ENCODE assay signal across 8 cellular contexts in the genomic region with DNA sequence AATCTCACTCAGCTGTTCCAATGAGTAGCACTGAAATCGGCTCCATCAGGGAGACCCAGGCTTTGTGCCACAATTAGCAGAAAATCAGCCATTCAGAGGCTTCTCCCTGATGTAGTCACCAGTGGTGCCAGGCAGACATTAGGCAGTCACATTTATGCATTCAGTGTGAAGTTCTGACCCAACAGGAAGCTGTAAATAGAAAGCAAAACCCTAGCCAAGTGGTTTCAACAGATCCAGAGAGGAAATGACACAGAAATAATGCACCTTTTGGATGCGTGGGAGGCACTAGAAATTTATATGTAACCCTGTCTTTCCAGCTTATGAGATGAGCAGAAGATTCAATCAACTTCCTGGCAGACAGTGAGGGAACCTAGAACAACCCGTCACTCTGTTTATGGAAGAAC.
DNase-seq lines count a peak whose midpoint lies in the region; ATAC-seq, FAIRE-seq and TF ChIP-seq lines count a peak whose summit lies in the region.

No MANE protein-coding gene starts in this region.

- H3K79me1 ChIP-seq in IMR-90 (ENCODE audit: low read depth in 1 of 2, low read length in 2 of 2) = peaks cover 0 to 4% of the 10 kb centered on the region in 2 experiments; a peak in 2 of 4 replicates

- peak overlapping the region; percentile 70; the same call in 1 of the 2 replicates for H4K5ac ChIP-seq in IMR-90 (ENCODE audit: low read depth, low read length)

- H3K4me2 ChIP-seq in IMR-90 (ENCODE audit: low read depth, low read length) = peak overlapping the region; percentile 41; the same call in 1 of the 2 replicates
- peak overlapping the region; percentile 5 for H3K4me2 ChIP-seq in endothelial cell of umbilical vein (ENCODE audit: insufficient read depth, low read length)

- H2AFZ ChIP-seq in IMR-90 (replicated peaks; ENCODE audit: low read length, poor library complexity) (peak overlapping the region; percentile 39), endothelial cell of umbilical vein (ENCODE audit: low read depth, low read length) (peak overlapping the region; percentile 72)

- H3K4ac ChIP-seq in IMR-90 (ENCODE audit: low read depth, low read length) = peak overlapping the region; percentile 64

- TF ChIP-seq CTCF in IMR-90 (conservative IDR thresholded peaks at IDR 0.05; ENCODE audit: low read depth, low read length) (no peak), endothelial cell of umbilical vein (IDR thresholded peaks at IDR 0.05; ENCODE audit: extremely low read depth in 1 of 2, insufficient read depth in 1 of 2, low read depth in 1 of 2, low read length in 2 of 2) (no peak)

- H3K36me3 Mint-ChIP-seq in activated naive CD8-positive, alpha-beta T cell treated with anti-CD3 and anti-CD28 coated beads, Interleukin-2, amount 50 U/mL, for 24 hours (ENCODE audit: low read depth) = no peaks in the 10 kb centered on the region

- H4K20me1 ChIP-seq in IMR-90 (ENCODE audit: insufficient read depth, low read length) = no peaks in the 10 kb centered on the region
- H4K20me1 ChIP-seq in endothelial cell of umbilical vein (replicated peaks; ENCODE audit: control insufficient read depth, extremely low read depth, insufficient read depth, low read length) = no peaks in the 10 kb centered on the region

- dilution Hi-C loops in IMR-90 (cut with HindIII; ENCODE audit: low sequenced_read_pairs, unreplicated experiment) = no loop called here
- dilution Hi-C loops in endothelial cell of umbilical vein (cut with MboI; ENCODE audit: extremely low pct_ligation_motif_present, low sequenced_read_pairs) = no loop called here

- H3K27me3 ChIP-seq in IMR-90 (ENCODE audit: control insufficient read depth, insufficient read depth, low read length) (no peaks in the 10 kb centered on the region), endothelial cell of umbilical vein (ENCODE audit: control insufficient read depth in 2 of 2, insufficient read depth in 2 of 2, low read length in 2 of 2) (no peaks in the 10 kb centered on the region)

- no peaks in the 10 kb centered on the region for H3K27me3 Mint-ChIP-seq in activated naive CD8-positive, alpha-beta T cell treated with anti-CD3 and anti-CD28 coated beads, Interleukin-2, amount 50 U/mL, for 24 hours

- peak overlapping the region; percentile 31; the same call in 1 of the 2 replicates for H3K18ac ChIP-seq in IMR-90 (ENCODE audit: low read depth, low read length)

- WGBS in IMR-90 (ENCODE audit: extremely low coverage in 2 of 2, insufficient read length in 1 of 2), 2 experiments = 14% methylated on average over 1 of the region's 3 CpGs; no CpG with 5 or more reads in 1 of the 2 experiments

- H3K4me3 ChIP-seq in IMR-90 (ENCODE audit: insufficient read depth, low read depth, low read length) (no peak overlapping the region), endothelial cell of umbilical vein (replicated peaks in 1 of 3; ENCODE audit: insufficient read depth in 1 of 3, low read depth in 1 of 3, low read length in 3 of 3) (no peak overlapping the region)

- intact Hi-C loops in IMR-90 (cut with micrococcal nuclease) (no loop called here), endothelial cell of umbilical vein (cut with micrococcal nuclease) (no loop called here), posterior vena cava (cut with DNase I) (loop anchor here in 1 of 2 donors (5.0 to 10.0 kb wide), 2 partner anchors 181 to 279 kb away; no protein-coding TSS in a partner anchor)

- H3K14ac ChIP-seq in IMR-90 (replicated peaks; ENCODE audit: low read depth, low read length) = peak overlapping the region; percentile 13; the same call in 1 of the 2 replicates

- DNase-seq in AG20443 (ENCODE audit: low spot score) = peak; percentile 42
- peak; percentile 64 for DNase-seq in IMR-90
- peak; percentile 25 for DNase-seq in endothelial cell of umbilical vein (ENCODE audit: low read depth, low spot score)
- peak; percentile 48 for DNase-seq in renal cortical epithelial cell (ENCODE audit: low read depth)
- no peak for DNase-seq in activated naive CD8-positive, alpha-beta T cell treated with anti-CD3 and anti-CD28 coated beads, Interleukin-2, amount 50 U/mL, for 24 hours
- no peak for DNase-seq in posterior vena cava (ENCODE audit: low spot score)

- no peak overlapping the region for H3K9ac ChIP-seq in IMR-90 (ENCODE audit: low read depth, low read length)
- no peak overlapping the region for H3K9ac ChIP-seq in endothelial cell of umbilical vein (replicated peaks; ENCODE audit: extremely low read depth, insufficient read depth, low read length)

- H2BK15ac ChIP-seq in IMR-90 (ENCODE audit: low read depth, low read length) = no peak overlapping the region; the same call in 2 of the 3 replicates

- no peak overlapping the region for H3K4me3 Mint-ChIP-seq in activated naive CD8-positive, alpha-beta T cell treated with anti-CD3 and anti-CD28 coated beads, Interleukin-2, amount 50 U/mL, for 24 hours

- peak overlapping the region; percentile 15 for H2BK5ac ChIP-seq in IMR-90 (ENCODE audit: low read depth, low read length, poor library complexity, severe bottlenecking)

- peak; percentile 31 for FAIRE-seq in endothelial cell of umbilical vein (lab: Jason Lieb, UNC)

- in situ Hi-C loops in IMR-90 (cut with MboI; ENCODE audit: low sequenced_read_pairs) = no loop called here

- no peak overlapping the region; the same call in 1 of the 2 replicates for H3K23ac ChIP-seq in IMR-90 (ENCODE audit: low read depth, low read length)

- peak overlapping the region; percentile 70 for H2BK120ac ChIP-seq in IMR-90 (ENCODE audit: low read depth, low read length)

- no peak for TF ChIP-seq POLR2A in IMR-90 (IDR thresholded peaks at IDR 0.05; ENCODE audit: low read depth, low read length)
- TF ChIP-seq POLR2A in endothelial cell of umbilical vein (IDR thresholded peaks at IDR 0.05; ENCODE audit: low read depth, low read length) = no peak

- H4K91ac ChIP-seq in IMR-90 (ENCODE audit: insufficient read depth, low read depth, low read length) = no peak overlapping the region

- BruUV-seq in IMR-90 (replicated peaks; lab: Mats Ljungman, UMichigan) (no TSS peak), endothelial cell of umbilical vein (replicated peaks; lab: Mats Ljungman, UMichigan) (no TSS peak)

- ATAC-seq in GM19397 (IDR thresholded peaks at IDR 0.05; ENCODE audit: unreplicated experiment) (peak; percentile 67), IMR-90 (ENCODE audit: low read depth) (peak; percentile 44)
- ATAC-seq in activated naive CD8-positive, alpha-beta T cell treated with anti-CD3 and anti-CD28 coated beads, Interleukin-2, amount 50 U/mL, for 24 hours = no peak
- no peak for ATAC-seq in activated CD4-positive, CD25-positive, alpha-beta regulatory T cell treated with anti-CD3 and anti-CD28 coated beads, Interleukin-2, amount 50 U/mL, for 24 hours

- H2AK5ac ChIP-seq in IMR-90 (ENCODE audit: low read depth, low read length) = 0 out of 2 replicates have a peak overlapping the region, but pooled peaks have one; percentile 36

- H3K36me3 ChIP-seq in IMR-90 (ENCODE audit: control insufficient read depth, insufficient read depth, low read length) = peaks cover 4% of the 10 kb centered on the region; the same call in 1 of the 2 replicates
- no peaks in the 10 kb centered on the region for H3K36me3 ChIP-seq in endothelial cell of umbilical vein (ENCODE audit: control insufficient read depth in 2 of 2, extremely low read depth in 1 of 2, insufficient read depth in 2 of 2, low read length in 2 of 2)

- H3K4me1 ChIP-seq in IMR-90 (ENCODE audit: control insufficient read depth, insufficient read depth, low read length) (peaks cover 6% of the 10 kb centered on the region; the same call in 1 of the 2 replicates), endothelial cell of umbilical vein (ENCODE audit: control insufficient read depth, extremely low read depth, insufficient read depth, low read length) (peaks cover 5% of the 10 kb centered on the region)

- no peak overlapping the region for H3K27ac Mint-ChIP-seq in activated naive CD8-positive, alpha-beta T cell treated with anti-CD3 and anti-CD28 coated beads, Interleukin-2, amount 50 U/mL, for 24 hours

- no peak overlapping the region for H2AK9ac ChIP-seq in IMR-90 (replicated peaks; ENCODE audit: low read depth, low read length, poor library complexity)

- H3K27ac ChIP-seq in IMR-90 (ENCODE audit: insufficient read depth, low read length) (peak overlapping the region; percentile 32), endothelial cell of umbilical vein (ENCODE audit: insufficient read depth, low read depth, low read length) (no peak overlapping the region)

- no peak overlapping the region for H3K56ac ChIP-seq in IMR-90 (ENCODE audit: extremely low read depth, insufficient read depth, low read length)

- CTCF ChIA-PET in IMR-90 (lab: Yijun Ruan, JAX) = no interaction called here
- CTCF ChIA-PET in endothelial cell of umbilical vein (lab: Charles Lee) = interaction anchor here (0.8 to 2.0 kb wide), 6 partner anchors 8 to 101 kb away, joined by 3 to 8 read pairs (median 3); no protein-coding TSS in a partner anchor

- peaks cover 10% of the 10 kb centered on the region for H3K9me3 Mint-ChIP-seq in activated naive CD8-positive, alpha-beta T cell treated with anti-CD3 and anti-CD28 coated beads, Interleukin-2, amount 50 U/mL, for 24 hours

- H4K8ac ChIP-seq in IMR-90 (ENCODE audit: low read depth in 2 of 2, low read length in 2 of 2) = peak overlapping the region in 1 of 2 experiments; percentile 22; a peak in 2 of 4 replicates

- POLR2A ChIA-PET in IMR-90 (lab: Charles Lee; ENCODE audit: unreplicated experiment) (no interaction called here), endothelial cell of umbilical vein (lab: Charles Lee) (no interaction called here)

- H3K4me1 Mint-ChIP-seq in activated naive CD8-positive, alpha-beta T cell treated with anti-CD3 and anti-CD28 coated beads, Interleukin-2, amount 50 U/mL, for 24 hours = no peaks in the 10 kb centered on the region

- H3K9me3 ChIP-seq in IMR-90 (ENCODE audit: control insufficient read depth, insufficient read depth, low read length) (no peaks in the 10 kb centered on the region), endothelial cell of umbilical vein (replicated peaks; ENCODE audit: control insufficient read depth, insufficient read depth, low read length) (no peaks in the 10 kb centered on the region)

- H3K79me2 ChIP-seq in endothelial cell of umbilical vein (ENCODE audit: control insufficient read depth, insufficient read depth, low read length) = no peaks in the 10 kb centered on the region

- no peak for TF ChIP-seq RAD21 in IMR-90 (IDR thresholded peaks at IDR 0.05; ENCODE audit: low read length)

- H3K9me1 ChIP-seq in IMR-90 (ENCODE audit: insufficient read depth, low read length) (no peaks in the 10 kb centered on the region), endothelial cell of umbilical vein (replicated peaks; ENCODE audit: control insufficient read depth, extremely low read depth, insufficient read depth, low read length) (no peaks in the 10 kb centered on the region)

- H2BK20ac ChIP-seq in IMR-90 (ENCODE audit: low read depth, low read length) = peak overlapping the region; percentile 8; the same call in 1 of the 2 replicates

TF ChIP-seq in IMR-90, 13 proteins besides CTCF, POLR2A, EP300 and RAD21 (continues in another document):
- TF ChIP-seq FOS (IDR thresholded peaks at IDR 0.05; ENCODE audit: low read depth, low read length) (no peak), RCOR1 (IDR thresholded peaks at IDR 0.05; ENCODE audit: insufficient replicate concordance, low read length) (no peak)

TF ChIP-seq in endothelial cell of umbilical vein, 7 proteins besides CTCF, POLR2A, EP300 and RAD21 (continues in another document):
- peak; percentile 15 for TF ChIP-seq FOS (IDR thresholded peaks at IDR 0.05; ENCODE audit: borderline replicate concordance, insufficient read depth, low read length)
- TF ChIP-seq MYC (IDR thresholded peaks at IDR 0.05; ENCODE audit: low read depth, low read length) = no peak

Comparison
In these comparisons a context has a peak if more than half of its experiments do, and no peak if none do; other contexts are left out.
1. DNase-seq: peak in AG20443 (single experiment), IMR-90 (single experiment), endothelial cell of umbilical vein (single experiment) and renal cortical epithelial cell (single experiment); none in activated naive CD8-positive, alpha-beta T cell treated with anti-CD3 and anti-CD28 coated beads, Interleukin-2, amount 50 U/mL, for 24 hours (single experiment) and posterior vena cava (single experiment).
2. ATAC-seq: peak in GM19397 (single experiment) and IMR-90 (single experiment); none in activated naive CD8-positive, alpha-beta T cell treated with anti-CD3 and anti-CD28 coated beads, Interleukin-2, amount 50 U/mL, for 24 hours (single experiment) and activated CD4-positive, CD25-positive, alpha-beta regulatory T cell treated with anti-CD3 and anti-CD28 coated beads, Interleukin-2, amount 50 U/mL, for 24 hours (0 of 2).